9 cellular contexts compared by ENCODE assay signal in genomic region chr10:95363303-95363912, GRCh38.
DNase-seq lines count a peak whose midpoint lies in the region; ATAC-seq, FAIRE-seq and TF ChIP-seq lines count a peak whose summit lies in the region.
"Had no signal": no experiment of that assay in that cellular context is flagged by ENCODE, and none has a peak within 500 bp of the region (broad histone marks: within the 10 kb centered on the region; RNA-seq: fewer than 3 reads in every experiment).

No MANE protein-coding gene starts in this region.

- no peaks in the 10 kb centered on the region for H3K9me3 Mint-ChIP-seq in T-helper 2 cell treated with Interferon-gamma antibody and Interleukin-4, amounts not matched to agents 5 μg/mL and 100 μg/mL, for 36 hours

- DNase-seq in AG08395 (ENCODE audit: low spot score): peak; percentile 79
- DNase-seq in GM12865 (ENCODE audit: low read depth): peak; percentile 84
- DNase-seq in NCI-H1105 (lab: John Stamatoyannopoulos, UW): peak; percentile 22
- DNase-seq in T-helper 2 cell treated with Interferon-gamma antibody and Interleukin-4, amounts not matched to agents 5 μg/mL and 100 μg/mL, for 36 hours (ENCODE audit: low spot score): peak; percentile 36
- no peak for DNase-seq in H1 (ENCODE audit: low read depth in 1 of 2, low spot score in 2 of 2)
- DNase-seq in mucosa of gallbladder (ENCODE audit: low spot score): peak; percentile 57
- peak; percentile 41 for DNase-seq in urothelium cell line (ENCODE audit: low spot score)
- DNase-seq: right cardiac atrium had no signal

- 28% methylated on average over 2 of the region's 2 CpGs; no CpG with 5 or more reads in 1 of the 2 experiments for WGBS in H1 (ENCODE audit: extremely low coverage in 1 of 2, insufficient coverage in 1 of 2, insufficient read length in 1 of 2, insufficient replicate concordance in 2 of 2, low coverage in 1 of 2, low lambda C conversion rate in 2 of 2, missing lambda C conversion rate in 1 of 2), 2 experiments

- no peaks in the 10 kb centered on the region for H3K27me3 ChIP-seq in H1 (replicated peaks in 1 of 4; ENCODE audit: control insufficient read depth in 3 of 4, extremely low read depth in 1 of 4, insufficient read depth in 3 of 4, low read length in 3 of 4)

- H4K20me1 ChIP-seq in H1 (replicated peaks in 1 of 2; ENCODE audit: control insufficient read depth in 1 of 2, insufficient read depth in 2 of 2, low read length in 2 of 2): no peaks in the 10 kb centered on the region

- H3K79me2 ChIP-seq in H1 (ENCODE audit: control insufficient read depth in 1 of 2, insufficient read depth in 2 of 2, low read length in 2 of 2): no peaks in the 10 kb centered on the region

- no peak overlapping the region for H2AFZ ChIP-seq in H1 (ENCODE audit: low read length)

- H3K36me3 ChIP-seq in H1 (ENCODE audit: control insufficient read depth in 2 of 4, insufficient read depth in 4 of 4, low read length in 3 of 4): no peaks in the 10 kb centered on the region

- no peak overlapping the region for H3K4ac ChIP-seq in H1 (replicated peaks; ENCODE audit: insufficient read length, low read depth, low read length)

- peak; percentile 95 to 96 for TF ChIP-seq RAD21 in H1 (IDR thresholded peaks at IDR 0.05 in 1 of 2, conservative IDR thresholded peaks at IDR 0.05 in 1 of 2; ENCODE audit: low read depth in 2 of 2, low read length in 2 of 2)

- H4K8ac ChIP-seq in H1 (ENCODE audit: extremely low read depth, insufficient read depth, low read length): no peak overlapping the region

- no peak overlapping the region for H3K4me2 ChIP-seq in H1 (ENCODE audit: insufficient read depth in 1 of 2, low read depth in 2 of 2, low read length in 2 of 2)

- TF ChIP-seq CTCF in GM12865 (IDR thresholded peaks at IDR 0.05; ENCODE audit: insufficient read depth, low read depth, low read length, missing control alignments) (peak; percentile 76), H1 (IDR thresholded peaks at IDR 0.05; ENCODE audit: control extremely low read depth in 1 of 3, insufficient read depth in 1 of 3, low read depth in 1 of 3, low read length in 3 of 3) (peak in 2 of 3 experiments; percentile 73 to 82; a peak in 3 of 4 replicates)

- H3K23me2 ChIP-seq in H1 (ENCODE audit: low read depth, low read length): no peaks in the 10 kb centered on the region; the same call in 1 of the 2 replicates

- H3K4me3 ChIP-seq in GM12865 (ENCODE audit: low read depth, low read length) (no peak overlapping the region), H1 (ENCODE audit: extremely low read depth in 1 of 4, insufficient read depth in 2 of 4, low read depth in 3 of 4, low read length in 4 of 4) (no peak overlapping the region)

- no peak overlapping the region for H3K14ac ChIP-seq in H1 (ENCODE audit: insufficient read length)

- no peak overlapping the region for H3K56ac ChIP-seq in H1 (replicated peaks; ENCODE audit: insufficient read length, low read depth, low read length)

- no peak overlapping the region for H4K91ac ChIP-seq in H1 (replicated peaks; ENCODE audit: insufficient read length, low read length)

- H2AK5ac ChIP-seq in H1 (ENCODE audit: low read depth, low read length): no peak overlapping the region

- POLR2A ChIA-PET in H1 (lab: Charles Lee; ENCODE audit: partially characterized antibody): interaction anchor here (0.7 to 1.5 kb wide), 4 partner anchors 99 to 242 kb away, joined by 3 to 4 read pairs (median 4); no protein-coding TSS in a partner anchor

- no peak overlapping the region for H3K27ac Mint-ChIP-seq in T-helper 2 cell treated with Interferon-gamma antibody and Interleukin-4, amounts not matched to agents 5 μg/mL and 100 μg/mL, for 36 hours

- H3K79me1 ChIP-seq in H1 (ENCODE audit: low read depth, low read length): no peaks in the 10 kb centered on the region

- H3K36me3 Mint-ChIP-seq in T-helper 2 cell treated with Interferon-gamma antibody and Interleukin-4, amounts not matched to agents 5 μg/mL and 100 μg/mL, for 36 hours (ENCODE audit: low read depth): no peaks in the 10 kb centered on the region

- peaks cover 3% of the 10 kb centered on the region for H3K4me1 Mint-ChIP-seq in T-helper 2 cell treated with Interferon-gamma antibody and Interleukin-4, amounts not matched to agents 5 μg/mL and 100 μg/mL, for 36 hours (ENCODE audit: low read depth)

- TF ChIP-seq POLR2A in H1 (IDR thresholded peaks at IDR 0.05; ENCODE audit: control extremely low read depth in 1 of 2, low read depth in 2 of 2, low read length in 2 of 2): no peak

- H3K27me3 Mint-ChIP-seq in T-helper 2 cell treated with Interferon-gamma antibody and Interleukin-4, amounts not matched to agents 5 μg/mL and 100 μg/mL, for 36 hours (ENCODE audit: low read depth): peaks cover 14% of the 10 kb centered on the region

- FAIRE-seq in H1 (lab: Jason Lieb, UNC) (peak; percentile 74), urothelium cell line (lab: Jason Lieb, UNC) (no peak)

- H3K23ac ChIP-seq in H1 (ENCODE audit: insufficient read length): no peak overlapping the region

- H3K4me3 Mint-ChIP-seq in T-helper 2 cell treated with Interferon-gamma antibody and Interleukin-4, amounts not matched to agents 5 μg/mL and 100 μg/mL, for 36 hours: no peak overlapping the region

- H3K18ac ChIP-seq in H1 (ENCODE audit: extremely low read depth, low read length): no peak overlapping the region

- no peak overlapping the region for H2BK120ac ChIP-seq in H1 (replicated peaks; ENCODE audit: low read depth, low read length)

- peak; percentile 65 for ATAC-seq in HG02588 (IDR thresholded peaks at IDR 0.05; ENCODE audit: unreplicated experiment)

- H3K9me3 ChIP-seq in H1 (ENCODE audit: insufficient read depth in 2 of 2, low read depth in 1 of 2, low read length in 1 of 2): no peaks in the 10 kb centered on the region

- no peak overlapping the region for H4K5ac ChIP-seq in H1 (ENCODE audit: insufficient read length, low read depth, low read length)

- H2BK15ac ChIP-seq in H1 (ENCODE audit: low read length): no peak overlapping the region

- H3K9ac ChIP-seq in H1 (replicated peaks in 1 of 4; ENCODE audit: extremely low read depth in 1 of 4, low read depth in 3 of 4, low read length in 3 of 4): no peak overlapping the region

- no peak overlapping the region for H2BK5ac ChIP-seq in H1 (ENCODE audit: low read depth, low read length)

- H3K27ac ChIP-seq in H1 (ENCODE audit: low read depth, low read length): no peak overlapping the region

- peaks cover 0 to 3% (median 0%) of the 10 kb centered on the region in 4 experiments; a peak in 2 of 7 replicates for H3K4me1 ChIP-seq in H1 (replicated peaks in 1 of 4; ENCODE audit: control insufficient read depth in 3 of 4, insufficient read depth in 4 of 4, low read length in 3 of 4)

- CTCF ChIA-PET in H1 (lab: Charles Lee; ENCODE audit: partially characterized antibody): interaction anchor here (0.6 to 14.2 kb wide), 41 partner anchors 8 to 439 kb away, joined by 3 to 363 read pairs (median 5); no protein-coding TSS in a partner anchor

- no peak for TF ChIP-seq EP300 in H1 (IDR thresholded peaks at IDR 0.05; ENCODE audit: borderline replicate concordance in 1 of 2, low read depth in 2 of 2, low read length in 2 of 2)

- no peak overlapping the region for H2BK12ac ChIP-seq in H1 (ENCODE audit: low read depth, low read length)

- no peak overlapping the region for H2BK20ac ChIP-seq in H1 (ENCODE audit: low read length)

TF ChIP-seq in H1, 55 proteins besides CTCF, POLR2A, EP300 and RAD21:
- TF ChIP-seq KDM4A (IDR thresholded peaks at IDR 0.05; ENCODE audit: low read depth, low read length, severe bottlenecking) (no peak), SRF (IDR thresholded peaks at IDR 0.05; ENCODE audit: low read depth, low read length) (peak; percentile 82), GABPA (IDR thresholded peaks at IDR 0.05; ENCODE audit: borderline replicate concordance, insufficient read depth, low read length) (no peak)

Comparison
In these comparisons a context has a peak if more than half of its experiments do, and no peak if none do; other contexts are left out.
1. DNase-seq: peak in AG08395 (single experiment), GM12865 (single experiment), NCI-H1105 (single experiment), T-helper 2 cell treated with Interferon-gamma antibody and Interleukin-4, amounts not matched to agents 5 μg/mL and 100 μg/mL, for 36 hours (single experiment), mucosa of gallbladder (single experiment) and urothelium cell line (single experiment); none in H1 (0 of 2).